8 cellular contexts compared by ENCODE assay signal in genomic region chr3:114213669-114214541, GRCh38.
A peak's percentile ranks its signal among the peaks of the same experiment; 100 is the strongest.
DNase-seq lines count a peak whose midpoint lies in the region; ATAC-seq and TF ChIP-seq lines count a peak whose summit lies in the region.

No MANE protein-coding gene starts in this region.

- H4K20me1 ChIP-seq in BLaER1 = no peaks in the 10 kb centered on the region

- DNase-seq in GM19240 (ENCODE audit: insufficient read length, low spot score) (peak; percentile 48), kidney glomerular epithelial cell (lab: John Stamatoyannopoulos, UW) (peak; percentile 95), cerebellar nuclear complex (lab: John Stamatoyannopoulos, UW) (no peak)
- peak; percentile 40 for DNase-seq in activated naive CD8-positive, alpha-beta T cell treated with anti-CD3 and anti-CD28 coated beads, Interleukin-2, amount 50 U/mL, for 16 hours (ENCODE audit: low read depth, low spot score)
- DNase-seq in stimulated activated CD8-positive, alpha-beta memory T cell treated with anti-CD3 and anti-CD28 coated beads, Interleukin-12 subunit alpha, Interleukin-12 subunit beta, amount 100 ng/mL, for 1 hour (ENCODE audit: low read depth) = peak; percentile 56

- H3K4me1 ChIP-seq in BLaER1 = peaks cover 39% of the 10 kb centered on the region

- no peaks in the 10 kb centered on the region for H3K36me3 ChIP-seq in BLaER1

- H3K9me3 ChIP-seq in BLaER1 = 0 out of 2 replicates have a peak, but pooled peaks cover 3% of the 10 kb centered on the region

- H3K27ac ChIP-seq in BLaER1 = peak overlapping the region; percentile 90

- peak overlapping the region; percentile 63 for H3K4me3 ChIP-seq in BLaER1

- H3K9ac ChIP-seq in BLaER1 = peak overlapping the region; percentile 75

- no peaks in the 10 kb centered on the region for H3K27me3 ChIP-seq in BLaER1

- H3K4me2 ChIP-seq in BLaER1 = peak overlapping the region; percentile 89

- peak; percentile 84 for ATAC-seq in HG03354 (IDR thresholded peaks at IDR 0.05; ENCODE audit: poor library complexity, severe bottlenecking, unreplicated experiment)
- peak; percentile 82 for ATAC-seq in SK-N-SH treated with all-trans-retinoic acid at 6 μM for 48 hours

TF ChIP-seq in SK-N-SH treated with all-trans-retinoic acid at 6 μM for 48 hours, 23 proteins besides CTCF, POLR2A, EP300 and RAD21:
- TF ChIP-seq BACH2 (CRISPR knock-in tag; IDR thresholded peaks at IDR 0.05; ENCODE audit: borderline replicate concordance) (no peak), TOX (CRISPR knock-in tag; IDR thresholded peaks at IDR 0.05; ENCODE audit: borderline replicate concordance) (no peak), ZC3H10 (CRISPR knock-in tag; IDR thresholded peaks at IDR 0.05) (no peak), PPARA (CRISPR knock-in tag; IDR thresholded peaks at IDR 0.05; ENCODE audit: borderline replicate concordance) (no peak), ZNF70 (CRISPR knock-in tag; IDR thresholded peaks at IDR 0.05) (no peak), OSR1 (CRISPR knock-in tag; IDR thresholded peaks at IDR 0.05) (no peak), ISL1 (CRISPR knock-in tag; IDR thresholded peaks at IDR 0.05) (no peak), PATZ1 (CRISPR knock-in tag; IDR thresholded peaks at IDR 0.05; ENCODE audit: borderline replicate concordance) (no peak), SNAI2 (CRISPR knock-in tag; IDR thresholded peaks at IDR 0.05) (no peak), TCF4 (CRISPR knock-in tag; IDR thresholded peaks at IDR 0.05; ENCODE audit: borderline replicate concordance) (no peak), ZFP30 (CRISPR knock-in tag; IDR thresholded peaks at IDR 0.05) (no peak)
- TF ChIP-seq, protein P1, sequence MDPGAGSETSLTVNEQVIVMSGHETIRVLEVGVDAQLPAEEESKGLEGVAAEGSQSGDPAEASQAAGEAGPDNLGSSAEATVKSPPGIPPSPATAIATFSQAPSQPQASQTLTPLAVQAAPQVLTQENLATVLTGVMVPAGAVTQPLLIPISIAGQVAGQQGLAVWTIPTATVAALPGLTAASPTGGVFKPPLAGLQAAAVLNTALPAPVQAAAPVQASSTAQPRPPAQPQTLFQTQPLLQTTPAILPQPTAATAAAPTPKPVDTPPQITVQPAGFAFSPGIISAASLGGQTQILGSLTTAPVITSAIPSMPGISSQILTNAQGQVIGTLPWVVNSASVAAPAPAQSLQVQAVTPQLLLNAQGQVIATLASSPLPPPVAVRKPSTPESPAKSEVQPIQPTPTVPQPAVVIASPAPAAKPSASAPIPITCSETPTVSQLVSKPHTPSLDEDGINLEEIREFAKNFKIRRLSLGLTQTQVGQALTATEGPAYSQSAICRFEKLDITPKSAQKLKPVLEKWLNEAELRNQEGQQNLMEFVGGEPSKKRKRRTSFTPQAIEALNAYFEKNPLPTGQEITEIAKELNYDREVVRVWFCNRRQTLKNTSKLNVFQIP (CRISPR knock-in tag; IDR thresholded peaks at IDR 0.05; ENCODE audit: borderline replicate concordance, low read depth) = no peak

Comparison
In these comparisons a context has a peak if more than half of its experiments do, and no peak if none do; other contexts are left out.
1. DNase-seq: peak in GM19240 (single experiment), activated naive CD8-positive, alpha-beta T cell treated with anti-CD3 and anti-CD28 coated beads, Interleukin-2, amount 50 U/mL, for 16 hours (single experiment), kidney glomerular epithelial cell (single experiment) and stimulated activated CD8-positive, alpha-beta memory T cell treated with anti-CD3 and anti-CD28 coated beads, Interleukin-12 subunit alpha, Interleukin-12 subunit beta, amount 100 ng/mL, for 1 hour (single experiment); none in cerebellar nuclear complex (0 of 2).